Comparison of ENCODE assay signal across 8 cellular contexts in genomic region chr19:38647368-38647965, GRCh38. TPM values are rescaled to one million over a fixed set of nuclear protein-coding genes. Genes with fewer than 3 reads are reported as not detected.
DNase-seq lines count a peak whose midpoint lies in the region; ATAC-seq and TF ChIP-seq lines count a peak whose summit lies in the region.

Gene ACTN4, plus strand, starts transcription at chr19:38647649. Its CDS starts 97 bp downstream, at chr19:38647746.

- TF ChIP-seq CTCF in GM10266 (IDR thresholded peaks at IDR 0.05; ENCODE audit: control insufficient read depth, insufficient read depth, low read depth, missing control alignments) (no peak), osteoblast (IDR thresholded peaks at IDR 0.05; ENCODE audit: extremely low read depth, low read depth, low read length) (no peak), testis (IDR thresholded peaks at IDR 0.05) (no peak)

- peaks cover 25% of the 10 kb centered on the region for H3K4me1 Mint-ChIP-seq in activated naive CD8-positive, alpha-beta T cell (ENCODE audit: low read depth)

- TF ChIP-seq POLR2A in testis (IDR thresholded peaks at IDR 0.05): peak; percentile 91

- H3K9me3 ChIP-seq in osteoblast (ENCODE audit: low read depth, low read length) (no peaks in the 10 kb centered on the region), testis (no peaks in the 10 kb centered on the region)

- no peaks in the 10 kb centered on the region for H3K36me3 ChIP-seq in osteoblast (ENCODE audit: insufficient read depth, low read length)
- H3K36me3 ChIP-seq in testis (ENCODE audit: low read depth, missing control alignments): no peaks in the 10 kb centered on the region

- no peaks in the 10 kb centered on the region for H3K9me3 Mint-ChIP-seq in activated naive CD8-positive, alpha-beta T cell (ENCODE audit: low read depth)

- H3K27me3 ChIP-seq in osteoblast (ENCODE audit: insufficient read depth, low read length): no peaks in the 10 kb centered on the region
- no peaks in the 10 kb centered on the region for H3K27me3 ChIP-seq in testis

- peak within 1 kb of the TSS; percentile 97 for H3K4me3 Mint-ChIP-seq in activated naive CD8-positive, alpha-beta T cell

- H3K4me2 ChIP-seq in osteoblast (ENCODE audit: insufficient read depth, low read length): peak within 1 kb of the TSS; percentile 95

- H3K27ac ChIP-seq in osteoblast (ENCODE audit: low read depth, low read length): peak within 1 kb of the TSS; percentile 98
- H3K27ac ChIP-seq in testis: peak within 1 kb of the TSS; percentile 89 to 90

- intact Hi-C loops in testis (cut with DNase I; ENCODE audit: low total_unique reads): no loop called here

- H3K27ac Mint-ChIP-seq in activated naive CD8-positive, alpha-beta T cell: peak within 1 kb of the TSS; percentile 78

- H3K4me1 ChIP-seq in osteoblast (ENCODE audit: insufficient read depth, low read length) (peaks cover 28% of the 10 kb centered on the region), testis (peaks cover 42% of the 10 kb centered on the region)

- 0 to 1% methylated on average over 11 to 67 of the region's 77 CpGs for WGBS in testis, 2 donors

- peak; percentile 85 for ATAC-seq in HG02610 (IDR thresholded peaks at IDR 0.05; ENCODE audit: unreplicated experiment)

- H3K36me3 Mint-ChIP-seq in activated naive CD8-positive, alpha-beta T cell: peaks cover 4% of the 10 kb centered on the region

- H2AFZ ChIP-seq in osteoblast (ENCODE audit: low read length): peak within 1 kb of the TSS; percentile 85

- DNase-seq in GM10266 (ENCODE audit: extremely low spot score): peak; percentile 99
- peak; percentile 90 for DNase-seq in NCI-H1092 treated with DMSO at 0.1 percent for 48 hours (lab: John Stamatoyannopoulos, UW)
- DNase-seq in SKM-1 treated with dmso at 0.1 percent for 144 hours (lab: John Stamatoyannopoulos, UW; ENCODE audit: unreplicated experiment): peak; percentile 92
- DNase-seq in glomerular visceral epithelial cell (ENCODE audit: extremely low spot score): peak; percentile 99
- peak; percentile 99 for DNase-seq in osteoblast (ENCODE audit: insufficient read length, low spot score, missing footprints)
- peak; percentile 98 for DNase-seq in testis

- H3K79me2 ChIP-seq in osteoblast (ENCODE audit: insufficient read depth, low read length): peaks cover 50% of the 10 kb centered on the region

- peaks cover 16% of the 10 kb centered on the region for H3K27me3 Mint-ChIP-seq in activated naive CD8-positive, alpha-beta T cell

- peaks cover 38% of the 10 kb centered on the region for H4K20me1 ChIP-seq in osteoblast (ENCODE audit: insufficient read depth, low read length)

- H3K4me3 ChIP-seq in osteoblast (ENCODE audit: insufficient read depth, low read length) (peak within 1 kb of the TSS; percentile 91), testis (peak within 1 kb of the TSS; percentile 94 to 97)

RNA-seq across cellular contexts. Expression of gene ACTN4, which starts in this region (rescaled TPM):
- total RNA-seq in osteoblast (204 and 229 TPM in 2 replicates), testis (100 to 1,000 TPM; 112 to 135 TPM)
- 158 TPM for polyA plus RNA-seq in testis (ENCODE audit: insufficient read depth, low read depth, low replicate concordance)

Comparison
In these comparisons a context has a peak if more than half of its experiments do, and no peak if none do; other contexts are left out.
1. Peak in every context shown above with its lines: DNase-seq, ATAC-seq, H3K4me3 ChIP-seq and H3K27ac ChIP-seq.